25 cellular contexts compared by ENCODE assay signal in genomic region chr6:88238901-88239300, GRCh38.
"Had no signal": no experiment of that assay in that cellular context is flagged by ENCODE, and none has a peak within 500 bp of the region (broad histone marks: within the 10 kb centered on the region; RNA-seq: fewer than 3 reads in every experiment).

No MANE protein-coding gene starts in this region.

- H3K4me1 ChIP-seq: colonic mucosa, esophagus squamous epithelium, gastroesophageal sphincter had no signal

- DNase-seq: activated B cell treated with CpG ODN at 0.5 μM for 24 hours; activated CD4-positive, alpha-beta T cell treated with anti-CD3 and anti-CD28 coated beads for 48 hours; activated CD4-positive, alpha-beta T cell treated with anti-CD3 and anti-CD28 coated beads, Interleukin-2, amount 50 U/mL, for 1 hour; activated CD4-positive, alpha-beta T cell treated with anti-CD3 and anti-CD28 coated beads, Interleukin-2, amount 50 U/mL, for 48 hours; activated CD8-positive, alpha-beta memory T cell treated with anti-CD3 and anti-CD28 coated beads for 24 hours; activated CD8-positive, alpha-beta T cell treated with anti-CD3 and anti-CD28 coated beads for 36 hours; activated effector memory CD4-positive, alpha-beta T cell treated with Interleukin-2 at 50 U/mL for 16 hours; activated gamma-delta T cell treated with Interleukin-2 at 50 U/mL for 16 hours; activated naive CD4-positive, alpha-beta T cell treated with anti-CD3 and anti-CD28 coated beads, Interleukin-2, amount 50 U/mL, for 16 hours; activated naive CD4-positive, alpha-beta T cell treated with Interleukin-2 at 50 U/mL for 16 hours; activated T-cell treated with anti-CD3 and anti-CD28 coated beads, Interleukin-2, amount 50 U/mL, for 4 hours; amniotic stem cell; anterior cingulate cortex; brain microvascular endothelial cell; colonic mucosa; effector CD8-positive, alpha-beta T cell; esophagus squamous epithelium; foreskin melanocyte; hippocampal formation; T1000; WERI-Rb-1 had no signal

- H3K4me3 ChIP-seq: colonic mucosa, esophagus squamous epithelium, gastroesophageal sphincter had no signal

- H3K36me3 ChIP-seq: brain microvascular endothelial cell, colonic mucosa, esophagus squamous epithelium, gastroesophageal sphincter, WERI-Rb-1 had no signal

- H3K9me3 ChIP-seq: colonic mucosa had no signal

- ATAC-seq: activated CD4-positive, CD25-positive, alpha-beta regulatory T cell treated with anti-CD3 and anti-CD28 coated beads, Interleukin-2, amount 50 U/mL, for 24 hours; activated CD8-positive, alpha-beta T cell treated with anti-CD3 and anti-CD28 coated beads for 36 hours; activated T-cell treated with anti-CD3 and anti-CD28 coated beads, Interleukin-2, amount 50 U/mL, for 4 hours; activated T-helper 17 cell treated with anti-CD3 and anti-CD28 coated beads, Interleukin-2, amount 50 U/mL, for 72 hours; gastroesophageal sphincter had no signal

- H3K27ac ChIP-seq: brain microvascular endothelial cell, colonic mucosa, epithelial cell of prostate, esophagus squamous epithelium, gastroesophageal sphincter, WERI-Rb-1 had no signal

- H3K27me3 ChIP-seq: brain microvascular endothelial cell, colonic mucosa, esophagus squamous epithelium, gastroesophageal sphincter had no signal
